In genomic region chr2:48733067-48733503, GRCh38 we compare ENCODE assay signal across 1 cellular context.
TF ChIP-seq lines count a peak whose summit lies in the region.

No MANE protein-coding gene starts in this region.

TF ChIP-seq in GM23338, 12 proteins besides CTCF, POLR2A, EP300 and RAD21 (continued from another document):
- TF ChIP-seq POLR2AphosphoS5 (IDR thresholded peaks at IDR 0.05; ENCODE audit: low read depth) (no peak), CREB1 (CRISPR knock-in tag; IDR thresholded peaks at IDR 0.05; ENCODE audit: low read depth) (no peak), JUNB (IDR thresholded peaks at IDR 0.05; ENCODE audit: unreplicated experiment) (no peak), EZH2phosphoT487 (IDR thresholded peaks at IDR 0.05; ENCODE audit: unreplicated experiment) (no peak), REST (IDR thresholded peaks at IDR 0.05; ENCODE audit: unreplicated experiment) (no peak), EZH2 (IDR thresholded peaks at IDR 0.05; ENCODE audit: low read depth, unreplicated experiment) (no peak), ZNF114 (CRISPR knock-in tag; IDR thresholded peaks at IDR 0.05) (no peak), ETS1 (IDR thresholded peaks at IDR 0.05) (no peak), NANOG (IDR thresholded peaks at IDR 0.05; ENCODE audit: borderline replicate concordance) (no peak)
TF ChIP-seq in GM23338: peak in this region for 0.
